ENCODE assay signal across 21 cellular contexts in the genomic region with DNA sequence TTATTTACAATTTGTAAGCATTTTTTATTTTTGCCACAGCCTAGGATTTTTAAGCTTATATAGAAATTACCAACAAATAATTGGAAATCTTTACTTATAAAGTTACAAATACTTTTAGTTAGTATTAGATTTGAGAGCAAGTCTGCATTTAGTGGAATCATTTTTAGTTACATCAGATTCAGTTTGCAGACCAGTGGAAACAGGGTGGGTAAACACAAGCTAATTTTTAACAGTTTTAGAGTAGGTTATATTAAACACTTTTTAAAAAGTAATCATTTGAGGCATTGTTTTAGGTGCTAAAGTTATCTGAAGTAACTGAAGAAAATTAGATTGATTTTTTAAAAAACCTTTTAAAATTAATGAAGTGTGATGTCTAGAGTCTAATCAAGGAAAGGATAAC.
A peak's percentile ranks its signal among the peaks of the same experiment; 100 is the strongest.
DNase-seq lines count a peak whose midpoint lies in the region; ATAC-seq and TF ChIP-seq lines count a peak whose summit lies in the region.
"Had no signal": no experiment of that assay in that cellular context is flagged by ENCODE, and none has a peak within 500 bp of the region (broad histone marks: within the 10 kb centered on the region; RNA-seq: fewer than 3 reads in every experiment).

No MANE protein-coding gene starts in this region.

- H3K27ac ChIP-seq in KMS-11 = no peak overlapping the region
- peak overlapping the region; percentile 86 for H3K27ac ChIP-seq in SJCRH30
- peak overlapping the region; percentile 33 for H3K27ac ChIP-seq in smooth muscle cell (ENCODE audit: low read depth)
- H3K27ac ChIP-seq: GM23248, HL-60 had no signal

- H3K4me1 ChIP-seq in KMS-11 (ENCODE audit: low read depth, poor library complexity, severe bottlenecking) = peaks cover 22% of the 10 kb centered on the region
- H3K4me1 ChIP-seq in SJCRH30 = peaks cover 39% of the 10 kb centered on the region
- peaks cover 8% of the 10 kb centered on the region for H3K4me1 ChIP-seq in smooth muscle cell (ENCODE audit: low read depth)

- no peaks in the 10 kb centered on the region for H3K27me3 Mint-ChIP-seq in activated T-cell treated with anti-CD3 and anti-CD28 coated beads, Interleukin-2, amount 50 U/mL, for 72 hours (ENCODE audit: low read depth)
- H3K27me3 Mint-ChIP-seq: CD4-positive, CD25-positive, alpha-beta regulatory T cell had no signal

- H3K36me3 ChIP-seq in KMS-11 (ENCODE audit: insufficient read depth) (no peaks in the 10 kb centered on the region), SJCRH30 (peaks cover 4% of the 10 kb centered on the region; the same call in 1 of the 2 replicates), smooth muscle cell (ENCODE audit: low read depth) (no peaks in the 10 kb centered on the region)
- H3K36me3 ChIP-seq: BE2C had no signal

- H4K20me1 ChIP-seq in KMS-11 (ENCODE audit: insufficient read depth) (no peaks in the 10 kb centered on the region), smooth muscle cell (ENCODE audit: low read depth) (peaks cover 5% of the 10 kb centered on the region)

- H3K4me1 Mint-ChIP-seq in activated T-cell treated with anti-CD3 and anti-CD28 coated beads, Interleukin-2, amount 50 U/mL, for 72 hours (ENCODE audit: low read depth) = peaks cover 6% of the 10 kb centered on the region
- H3K4me1 Mint-ChIP-seq: CD4-positive, CD25-positive, alpha-beta regulatory T cell had no signal

- H3K4me3 ChIP-seq in KMS-11 (IDR thresholded peaks at IDR 0.05; ENCODE audit: insufficient read depth, low read depth, low read length) = no peak overlapping the region
- H3K4me3 ChIP-seq in SJCRH30 = no peak overlapping the region
- no peak overlapping the region for H3K4me3 ChIP-seq in smooth muscle cell
- H3K4me3 ChIP-seq: GM12878, GM23248 had no signal

- no peaks in the 10 kb centered on the region for H3K27me3 ChIP-seq in KMS-11 (ENCODE audit: insufficient read depth, low read depth)
- H3K27me3 ChIP-seq in SJCRH30 = no peaks in the 10 kb centered on the region
- no peaks in the 10 kb centered on the region for H3K27me3 ChIP-seq in smooth muscle cell (ENCODE audit: low read depth)
- H3K27me3 ChIP-seq: BE2C had no signal

- H3K36me3 Mint-ChIP-seq in activated T-cell treated with anti-CD3 and anti-CD28 coated beads, Interleukin-2, amount 50 U/mL, for 72 hours (ENCODE audit: insufficient read depth in 2 of 2) = peaks cover 2 to 10% of the 10 kb centered on the region in 2 donors
- H3K36me3 Mint-ChIP-seq: CD8-positive, alpha-beta memory T cell had no signal

- DNase-seq in SJCRH30 = no peak
- DNase-seq in left lobe of liver (ENCODE audit: low spot score) = no peak
- DNase-seq in smooth muscle cell (lab: John Stamatoyannopoulos, UW; ENCODE audit: unreplicated experiment) = no peak
- no peak for DNase-seq in activated T-cell treated with anti-CD3 and anti-CD28 coated beads, Interleukin-2, amount 50 U/mL, for 72 hours
- DNase-seq in AML-193 (lab: John Stamatoyannopoulos, UW) = no peak
- DNase-seq: BE2C; C1 segment of cervical spinal cord; CD4-positive, CD25-positive, alpha-beta regulatory T cell; CD8-positive, alpha-beta memory T cell; COR-L47; DMS 273 treated with DMSO at 0.1 percent for 48 hours; DMS53; DND-41; EL; GM23248; HCEC 1CT; IMR-90 had no signal

- no peak overlapping the region for H3K4me3 Mint-ChIP-seq in activated T-cell treated with anti-CD3 and anti-CD28 coated beads, Interleukin-2, amount 50 U/mL, for 72 hours
- H3K4me3 Mint-ChIP-seq: CD4-positive, CD25-positive, alpha-beta regulatory T cell; CD8-positive, alpha-beta memory T cell had no signal

- H3K9me3 Mint-ChIP-seq in activated T-cell treated with anti-CD3 and anti-CD28 coated beads, Interleukin-2, amount 50 U/mL, for 72 hours = no peaks in the 10 kb centered on the region
- H3K9me3 Mint-ChIP-seq: CD4-positive, CD25-positive, alpha-beta regulatory T cell; CD8-positive, alpha-beta memory T cell had no signal

- H3K27ac Mint-ChIP-seq in activated T-cell treated with anti-CD3 and anti-CD28 coated beads, Interleukin-2, amount 50 U/mL, for 72 hours = no peak overlapping the region
- H3K27ac Mint-ChIP-seq: CD4-positive, CD25-positive, alpha-beta regulatory T cell had no signal

- H2AFZ ChIP-seq in KMS-11 (ENCODE audit: low read depth) (no peak overlapping the region), smooth muscle cell (ENCODE audit: low read depth) (no peak overlapping the region)
- H2AFZ ChIP-seq: GM23248 had no signal

- TF ChIP-seq CTCF in KMS-11 (conservative IDR thresholded peaks at IDR 0.05; ENCODE audit: low read depth, low read length) (no peak), smooth muscle cell (IDR thresholded peaks at IDR 0.05; ENCODE audit: borderline replicate concordance, insufficient read depth, poor library complexity, severe bottlenecking) (no peak)

- H3K9me3 ChIP-seq in SJCRH30 (replicated peaks) (no peaks in the 10 kb centered on the region), smooth muscle cell (replicated peaks; ENCODE audit: low read depth) (no peaks in the 10 kb centered on the region)
- H3K9me3 ChIP-seq: BE2C had no signal

- peak overlapping the region; percentile 66; the same call in 1 of the 2 replicates for H3K4me2 ChIP-seq in KMS-11
- H3K4me2 ChIP-seq in smooth muscle cell = no peak overlapping the region

- H3F3A ChIP-seq in smooth muscle cell (ENCODE audit: low read depth) = no peaks in the 10 kb centered on the region

- H3K9ac ChIP-seq in KMS-11 (no peak overlapping the region), smooth muscle cell (ENCODE audit: low read depth) (no peak overlapping the region)
- H3K9ac ChIP-seq: GM23248 had no signal

- H3K79me2 ChIP-seq in KMS-11 (ENCODE audit: insufficient read depth, low read depth) = no peaks in the 10 kb centered on the region
- H3K79me2 ChIP-seq in smooth muscle cell (ENCODE audit: low read depth) = no peaks in the 10 kb centered on the region

- peak; percentile 43 for ATAC-seq in left lobe of liver
- ATAC-seq in activated T-cell treated with anti-CD3 and anti-CD28 coated beads, Interleukin-2, amount 50 U/mL, for 72 hours (replicated peaks in 1 of 2) = no peak
- no peak for ATAC-seq in HG02840 (IDR thresholded peaks at IDR 0.05; ENCODE audit: low FRiP score, unreplicated experiment)
